19 cellular contexts compared by ENCODE assay signal in genomic region chr12:20457582-20457981, GRCh38.
DNase-seq lines count a peak whose midpoint lies in the region; ATAC-seq, FAIRE-seq and TF ChIP-seq lines count a peak whose summit lies in the region.
"Had no signal": no experiment of that assay in that cellular context is flagged by ENCODE, and none has a peak within 500 bp of the region (broad histone marks: within the 10 kb centered on the region; RNA-seq: fewer than 3 reads in every experiment).

No MANE protein-coding gene starts in this region.

- intact Hi-C loops in HepG2 (cut with micrococcal nuclease; ENCODE audit: unreplicated experiment) (no loop called here), right lobe of liver (cut with DNase I) (no loop called here), mucosa of descending colon (cut with DNase I, micrococcal nuclease) (no loop called here)

- BruUV-seq in HepG2 (replicated peaks; lab: Mats Ljungman, UMichigan) = no TSS peak

- no peak for DNase-seq in HepG2 (ENCODE audit: low spot score)
- no peak for DNase-seq in right lobe of liver
- DNase-seq in hepatocyte (ENCODE audit: low spot score) = no peak
- DNase-seq in mucosa of descending colon = no peak
- no peak for DNase-seq in SHP77 (lab: John Stamatoyannopoulos, UW)
- DNase-seq in SW480 (ENCODE audit: low spot score) = no peak
- DNase-seq: 8988T; C1 segment of cervical spinal cord; Calu3; CD4-positive, alpha-beta memory T cell; COR-L47; DMS53; DMS79 treated with DMSO at 0.1 percent for 48 hours; GM23248; H7; HCEC 1CT had no signal

- TF ChIP-seq POLR2A in HepG2 (IDR thresholded peaks at IDR 0.05; ENCODE audit: insufficient read depth in 1 of 2, low read depth in 2 of 2, low read length in 2 of 2) = no peak
- TF ChIP-seq POLR2A in right lobe of liver (IDR thresholded peaks at IDR 0.05) = no peak

- in situ Hi-C loops in HepG2 (cut with HindIII; ENCODE audit: extremely low pct_ligation_motif_present, low pct_unique_long_range_greater_than_20kb) = loop anchor here (25.0 kb wide), 1 partner anchor 355 kb away; the partner anchor contains the start of gene SLCO1B3

- H3K9me2 ChIP-seq in hepatocyte (replicated peaks; ENCODE audit: insufficient read depth) = no peaks in the 10 kb centered on the region

- H3K27ac ChIP-seq in HepG2 (ENCODE audit: extremely low read length, insufficient read depth, low read length) (no peak overlapping the region), right lobe of liver (no peak overlapping the region), hepatocyte (no peak overlapping the region)
- H3K27ac ChIP-seq: GM23248 had no signal

- H4K20me1 ChIP-seq in HepG2 (ENCODE audit: insufficient read depth, low read length) = no peaks in the 10 kb centered on the region
- no peaks in the 10 kb centered on the region for H4K20me1 ChIP-seq in hepatocyte (ENCODE audit: insufficient read depth, poor library complexity, severe bottlenecking)

- no peak overlapping the region for H3K4me3 ChIP-seq in HepG2 (replicated peaks in 1 of 3; ENCODE audit: insufficient read depth in 1 of 3, low read depth in 2 of 3, low read length in 3 of 3)
- no peak overlapping the region for H3K4me3 ChIP-seq in right lobe of liver
- H3K4me3 ChIP-seq in hepatocyte = no peak overlapping the region
- no peak overlapping the region for H3K4me3 ChIP-seq in mucosa of descending colon
- H3K4me3 ChIP-seq: GM23248 had no signal

- CTCF ChIA-PET in HepG2 (lab: Yijun Ruan, JAX; ENCODE audit: low intra/inter-chr PET ratio, low total read pairs) = no interaction called here

- TF ChIP-seq CTCF in HepG2 (CRISPR knock-in tag; IDR thresholded peaks at IDR 0.05) = no peak
- no peak for TF ChIP-seq CTCF in right lobe of liver (IDR thresholded peaks at IDR 0.05)
- TF ChIP-seq CTCF in hepatocyte (IDR thresholded peaks at IDR 0.05; ENCODE audit: poor library complexity) = no peak
- TF ChIP-seq CTCF in mucosa of descending colon (IDR thresholded peaks at IDR 0.05) = no peak

- no peak for ATAC-seq in HepG2
- no peak for ATAC-seq in right lobe of liver
- peak; percentile 66 for ATAC-seq in mucosa of descending colon
- no peak for ATAC-seq in GM21723 (IDR thresholded peaks at IDR 0.05; ENCODE audit: unreplicated experiment)

- H3K4me2 ChIP-seq in HepG2 (ENCODE audit: low read depth, low read length) (no peak overlapping the region), hepatocyte (peak overlapping the region; percentile 11)

- H3K9me3 ChIP-seq in HepG2 (ENCODE audit: low read length) (no peaks in the 10 kb centered on the region), right lobe of liver (no peaks in the 10 kb centered on the region), hepatocyte (ENCODE audit: low read depth) (no peaks in the 10 kb centered on the region), mucosa of descending colon (no peaks in the 10 kb centered on the region)

- no peaks in the 10 kb centered on the region for H3K36me3 ChIP-seq in HepG2 (replicated peaks in 1 of 2; ENCODE audit: control insufficient read depth in 1 of 2, insufficient read depth in 2 of 2, low read length in 2 of 2)
- H3K36me3 ChIP-seq in right lobe of liver = no peaks in the 10 kb centered on the region
- H3K36me3 ChIP-seq in hepatocyte (replicated peaks; ENCODE audit: insufficient read depth, low read depth) = no peaks in the 10 kb centered on the region
- no peaks in the 10 kb centered on the region for H3K36me3 ChIP-seq in mucosa of descending colon (ENCODE audit: low read depth)

- 1% methylated on average over 2 of the region's 2 CpGs for WGBS in HepG2 (ENCODE audit: low lambda C conversion rate)
- WGBS in right lobe of liver (ENCODE audit: insufficient coverage, low coverage, low lambda C conversion rate, missing lambda C conversion rate) = 71% methylated on average over 2 of the region's 2 CpGs
- 90% methylated on average over 2 of the region's 2 CpGs for WGBS in hepatocyte (ENCODE audit: low lambda C conversion rate, missing lambda C conversion rate)

- FAIRE-seq in HepG2 (lab: Jason Lieb, UNC) = no peak
- FAIRE-seq: GM12892, H1 had no signal

- TF ChIP-seq RAD21 in HepG2 (CRISPR knock-in tag; IDR thresholded peaks at IDR 0.05) = no peak

- peak overlapping the region; percentile 27 for H2AFZ ChIP-seq in HepG2 (ENCODE audit: low read length)
- H2AFZ ChIP-seq in hepatocyte = no peak overlapping the region
- H2AFZ ChIP-seq: GM23248 had no signal

- H3K4me1 ChIP-seq in HepG2 (ENCODE audit: insufficient read depth, low read length) (no peaks in the 10 kb centered on the region), right lobe of liver (no peaks in the 10 kb centered on the region), hepatocyte (ENCODE audit: insufficient read depth) (peaks cover 14% of the 10 kb centered on the region), mucosa of descending colon (ENCODE audit: low read depth) (no peaks in the 10 kb centered on the region)

- POLR2A ChIA-PET in HepG2 (lab: Yijun Ruan, JAX) = no interaction called here

- H3K9ac ChIP-seq in HepG2 (ENCODE audit: insufficient read depth, low read depth, low read length) = no peak overlapping the region
- H3K9ac ChIP-seq: GM23248 had no signal

- TF ChIP-seq EP300 in HepG2 (IDR thresholded peaks at IDR 0.05; ENCODE audit: low read depth in 2 of 2, low read length in 2 of 2) = no peak
- TF ChIP-seq EP300 in HepG2 (CRISPR knock-in tag; IDR thresholded peaks at IDR 0.05; ENCODE audit: borderline replicate concordance) = no peak

- no peaks in the 10 kb centered on the region for H3K79me2 ChIP-seq in HepG2 (ENCODE audit: insufficient read depth, low read length)
- H3K79me2 ChIP-seq in hepatocyte = peaks cover 43% of the 10 kb centered on the region

- no peaks in the 10 kb centered on the region for H3K27me3 ChIP-seq in HepG2 (ENCODE audit: control insufficient read depth in 1 of 2, insufficient read depth in 2 of 2, low read length in 2 of 2)
- H3K27me3 ChIP-seq in right lobe of liver = no peaks in the 10 kb centered on the region
- H3K27me3 ChIP-seq in hepatocyte = no peaks in the 10 kb centered on the region

TF ChIP-seq in HepG2, 621 proteins besides CTCF, POLR2A, EP300 and RAD21 (continues in another document):
- TF ChIP-seq ZNF646 (CRISPR knock-in tag; IDR thresholded peaks at IDR 0.05) = no peak
- TF ChIP-seq ZNF83 (CRISPR knock-in tag; IDR thresholded peaks at IDR 0.05; ENCODE audit: borderline replicate concordance) = no peak
- TF ChIP-seq HOXD1 (CRISPR knock-in tag; IDR thresholded peaks at IDR 0.05) = no peak
- no peak for TF ChIP-seq HOXA9 (CRISPR knock-in tag; IDR thresholded peaks at IDR 0.05; ENCODE audit: borderline replicate concordance)
- no peak for TF ChIP-seq NFE2L1 (CRISPR knock-in tag; IDR thresholded peaks at IDR 0.05; ENCODE audit: borderline replicate concordance)
- no peak for TF ChIP-seq ZNF367 (CRISPR knock-in tag; IDR thresholded peaks at IDR 0.05; ENCODE audit: borderline replicate concordance)
- TF ChIP-seq FOXO4 (CRISPR knock-in tag; conservative IDR thresholded peaks at IDR 0.05) = no peak
